ENCODE assay signal across 1 cellular context in the genomic region with DNA sequence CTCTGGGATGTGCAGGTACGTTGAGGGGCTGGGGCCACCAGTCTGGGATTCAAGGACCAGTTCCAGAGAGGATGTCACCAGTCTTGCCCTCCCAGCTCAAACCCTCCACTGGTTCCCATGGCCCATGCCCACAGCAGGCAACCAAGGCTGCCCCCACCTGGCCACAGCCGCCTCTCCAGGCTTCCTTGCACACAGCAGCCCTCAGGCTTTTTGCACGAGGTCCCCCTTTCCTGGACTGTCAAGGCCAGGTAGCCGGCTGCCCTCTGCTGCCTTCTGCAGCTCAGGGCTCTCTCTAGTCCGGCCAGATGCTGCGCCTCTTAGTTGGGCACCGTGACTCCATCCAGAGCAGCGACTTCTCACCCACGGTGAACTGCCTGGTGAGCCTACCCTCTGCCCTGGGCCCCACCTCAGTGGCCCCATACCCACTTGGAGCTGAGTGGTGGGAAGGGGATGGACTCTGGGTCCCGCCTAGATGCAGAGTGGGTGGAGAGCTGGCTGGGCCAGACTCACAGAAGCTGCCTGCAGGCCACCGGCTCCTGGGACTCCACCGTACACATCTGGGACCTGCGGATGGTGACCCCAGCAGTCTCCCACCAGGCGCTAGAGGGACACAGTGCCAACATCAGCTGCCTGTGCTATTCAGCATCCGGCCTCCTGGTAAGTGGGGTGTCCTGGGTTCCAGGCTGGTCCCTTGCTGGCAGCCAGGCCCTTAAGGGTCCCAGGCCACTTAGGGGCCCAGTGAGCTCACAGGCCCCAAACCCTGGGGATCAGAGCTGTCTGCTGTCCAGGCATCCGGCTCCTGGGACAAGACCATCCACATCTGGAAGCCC.
TF ChIP-seq lines count a peak whose summit lies in the region.

No MANE protein-coding gene starts in this region.

TF ChIP-seq in HepG2, 621 proteins besides CTCF, POLR2A, EP300 and RAD21 (continued from another document and continues in another):
- TF ChIP-seq, protein P1, sequence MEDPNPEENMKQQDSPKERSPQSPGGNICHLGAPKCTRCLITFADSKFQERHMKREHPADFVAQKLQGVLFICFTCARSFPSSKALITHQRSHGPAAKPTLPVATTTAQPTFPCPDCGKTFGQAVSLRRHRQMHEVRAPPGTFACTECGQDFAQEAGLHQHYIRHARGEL (CRISPR knock-in tag; IDR thresholded peaks at IDR 0.05), result no peak
- TF ChIP-seq ZNF572 (CRISPR knock-in tag; IDR thresholded peaks at IDR 0.05) (no peak), NR2F6 (IDR thresholded peaks at IDR 0.05) (no peak), NR2F6 (CRISPR knock-in tag; IDR thresholded peaks at IDR 0.05) (no peak), MAFK (conservative IDR thresholded peaks at IDR 0.05 in 1 of 2, IDR thresholded peaks at IDR 0.05 in 1 of 2; ENCODE audit: low read length in 2 of 2) (no peak), NRL (CRISPR knock-in tag; IDR thresholded peaks at IDR 0.05; ENCODE audit: borderline replicate concordance) (no peak), PITX1 (CRISPR knock-in tag; IDR thresholded peaks at IDR 0.05) (no peak), NR3C1 (CRISPR knock-in tag; IDR thresholded peaks at IDR 0.05) (no peak), ZBTB49 (CRISPR knock-in tag; IDR thresholded peaks at IDR 0.05; ENCODE audit: borderline replicate concordance) (no peak), ZNF260 (CRISPR knock-in tag; IDR thresholded peaks at IDR 0.05; ENCODE audit: borderline replicate concordance, low read depth) (no peak), POLR2AphosphoS5 (IDR thresholded peaks at IDR 0.05; ENCODE audit: low read depth, low read length) (no peak), TBX2 (CRISPR knock-in tag; IDR thresholded peaks at IDR 0.05; ENCODE audit: borderline replicate concordance) (no peak), ZC3H13 (CRISPR knock-in tag; IDR thresholded peaks at IDR 0.05) (no peak), MAFF (IDR thresholded peaks at IDR 0.05; ENCODE audit: low read depth, low read length) (no peak), EHMT2 (IDR thresholded peaks at IDR 0.05; ENCODE audit: borderline replicate concordance, low read depth, low read length) (no peak), PHF5A (CRISPR knock-in tag; IDR thresholded peaks at IDR 0.05; ENCODE audit: low read depth, unreplicated experiment) (no peak), YEATS4 (CRISPR knock-in tag; IDR thresholded peaks at IDR 0.05; ENCODE audit: borderline replicate concordance) (no peak), ZC3H4 (CRISPR knock-in tag; IDR thresholded peaks at IDR 0.05; ENCODE audit: borderline replicate concordance) (no peak), EEA1 (CRISPR knock-in tag; IDR thresholded peaks at IDR 0.05; ENCODE audit: borderline replicate concordance) (no peak), ZSCAN9 (CRISPR knock-in tag; IDR thresholded peaks at IDR 0.05; ENCODE audit: borderline replicate concordance) (no peak), MAFG (CRISPR knock-in tag; IDR thresholded peaks at IDR 0.05) (no peak), SAFB2 (CRISPR knock-in tag; IDR thresholded peaks at IDR 0.05; ENCODE audit: borderline replicate concordance, low read depth) (no peak), MTA1 (CRISPR knock-in tag; IDR thresholded peaks at IDR 0.05; ENCODE audit: borderline replicate concordance) (no peak), TAF1 (CRISPR knock-in tag; IDR thresholded peaks at IDR 0.05) (no peak), ZNF317 (CRISPR knock-in tag; IDR thresholded peaks at IDR 0.05) (no peak), RXRA (CRISPR knock-in tag; IDR thresholded peaks at IDR 0.05) (no peak), ZNF574 (CRISPR knock-in tag; IDR thresholded peaks at IDR 0.05) (peak; percentile 59), ZNF256 (CRISPR knock-in tag; conservative IDR thresholded peaks at IDR 0.05) (0 out of 2 replicates have a peak, but pooled peaks have one; percentile 38), MED13 (CRISPR knock-in tag; IDR thresholded peaks at IDR 0.05) (no peak), ZNF33B (CRISPR knock-in tag; IDR thresholded peaks at IDR 0.05) (no peak), MTF1 (CRISPR knock-in tag; IDR thresholded peaks at IDR 0.05) (no peak), NCOR1 (IDR thresholded peaks at IDR 0.05; ENCODE audit: borderline replicate concordance, low read length) (no peak), ZNF615 (CRISPR knock-in tag; IDR thresholded peaks at IDR 0.05; ENCODE audit: borderline replicate concordance) (no peak), ZMYM3 (CRISPR knock-in tag; IDR thresholded peaks at IDR 0.05) (no peak), CREM (IDR thresholded peaks at IDR 0.05) (no peak), CREM (CRISPR knock-in tag; IDR thresholded peaks at IDR 0.05) (no peak), U2AF1 (optimal IDR thresholded peaks at IDR 0.05; ENCODE audit: low read depth, low read length) (peak; percentile 93), ZNF891 (CRISPR knock-in tag; IDR thresholded peaks at IDR 0.05) (peak; percentile 69; the same call in 1 of the 2 replicates), HDAC1 (CRISPR knock-in tag; IDR thresholded peaks at IDR 0.05) (no peak), KDM6A (CRISPR knock-in tag; IDR thresholded peaks at IDR 0.05; ENCODE audit: low read depth) (no peak), ZFP90 (CRISPR knock-in tag; IDR thresholded peaks at IDR 0.05; ENCODE audit: borderline replicate concordance) (no peak), ZNF766 (CRISPR knock-in tag; IDR thresholded peaks at IDR 0.05; ENCODE audit: borderline replicate concordance) (no peak), REL (CRISPR knock-in tag; conservative IDR thresholded peaks at IDR 0.05) (no peak), TBP (CRISPR knock-in tag; IDR thresholded peaks at IDR 0.05) (no peak), ZNF326 (CRISPR knock-in tag; IDR thresholded peaks at IDR 0.05; ENCODE audit: borderline replicate concordance) (no peak)
- TF ChIP-seq, protein P2, sequence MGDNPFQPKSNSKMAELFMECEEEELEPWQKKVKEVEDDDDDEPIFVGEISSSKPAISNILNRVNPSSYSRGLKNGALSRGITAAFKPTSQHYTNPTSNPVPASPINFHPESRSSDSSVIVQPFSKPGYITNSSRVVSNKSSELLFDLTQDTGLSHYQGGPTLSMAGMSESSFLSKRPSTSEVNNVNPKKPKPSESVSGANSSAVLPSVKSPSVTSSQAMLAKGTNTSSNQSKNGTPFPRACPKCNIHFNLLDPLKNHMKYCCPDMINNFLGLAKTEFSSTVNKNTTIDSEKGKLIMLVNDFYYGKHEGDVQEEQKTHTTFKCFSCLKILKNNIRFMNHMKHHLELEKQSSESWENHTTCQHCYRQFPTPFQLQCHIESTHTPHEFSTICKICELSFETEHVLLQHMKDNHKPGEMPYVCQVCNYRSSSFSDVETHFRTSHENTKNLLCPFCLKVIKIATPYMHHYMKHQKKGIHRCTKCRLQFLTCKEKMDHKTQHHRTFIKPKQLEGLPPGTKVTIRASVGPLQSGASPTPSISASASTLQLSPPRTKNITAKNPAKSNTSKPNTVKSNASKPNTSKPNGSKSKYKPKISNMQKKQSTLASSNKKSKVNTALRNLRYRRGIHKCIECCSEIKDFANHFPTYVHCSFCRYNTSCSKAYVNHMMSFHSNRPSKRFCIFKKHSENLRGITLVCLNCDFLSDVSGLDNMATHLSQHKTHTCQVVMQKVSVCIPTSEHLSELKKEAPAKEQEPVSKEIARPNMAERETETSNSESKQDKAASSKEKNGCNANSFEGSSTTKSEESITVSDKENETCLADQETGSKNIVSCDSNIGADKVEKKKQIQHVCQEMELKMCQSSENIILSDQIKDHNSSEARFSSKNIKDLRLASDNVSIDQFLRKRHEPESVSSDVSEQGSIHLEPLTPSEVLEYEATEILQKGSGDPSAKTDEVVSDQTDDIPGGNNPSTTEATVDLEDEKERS (CRISPR knock-in tag; IDR thresholded peaks at IDR 0.05), result no peak
- TF ChIP-seq, protein P3, sequence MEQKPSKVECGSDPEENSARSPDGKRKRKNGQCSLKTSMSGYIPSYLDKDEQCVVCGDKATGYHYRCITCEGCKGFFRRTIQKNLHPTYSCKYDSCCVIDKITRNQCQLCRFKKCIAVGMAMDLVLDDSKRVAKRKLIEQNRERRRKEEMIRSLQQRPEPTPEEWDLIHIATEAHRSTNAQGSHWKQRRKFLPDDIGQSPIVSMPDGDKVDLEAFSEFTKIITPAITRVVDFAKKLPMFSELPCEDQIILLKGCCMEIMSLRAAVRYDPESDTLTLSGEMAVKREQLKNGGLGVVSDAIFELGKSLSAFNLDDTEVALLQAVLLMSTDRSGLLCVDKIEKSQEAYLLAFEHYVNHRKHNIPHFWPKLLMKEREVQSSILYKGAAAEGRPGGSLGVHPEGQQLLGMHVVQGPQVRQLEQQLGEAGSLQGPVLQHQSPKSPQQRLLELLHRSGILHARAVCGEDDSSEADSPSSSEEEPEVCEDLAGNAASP (CRISPR knock-in tag; IDR thresholded peaks at IDR 0.05; ENCODE audit: borderline replicate concordance), result no peak
- TF ChIP-seq, protein P4, sequence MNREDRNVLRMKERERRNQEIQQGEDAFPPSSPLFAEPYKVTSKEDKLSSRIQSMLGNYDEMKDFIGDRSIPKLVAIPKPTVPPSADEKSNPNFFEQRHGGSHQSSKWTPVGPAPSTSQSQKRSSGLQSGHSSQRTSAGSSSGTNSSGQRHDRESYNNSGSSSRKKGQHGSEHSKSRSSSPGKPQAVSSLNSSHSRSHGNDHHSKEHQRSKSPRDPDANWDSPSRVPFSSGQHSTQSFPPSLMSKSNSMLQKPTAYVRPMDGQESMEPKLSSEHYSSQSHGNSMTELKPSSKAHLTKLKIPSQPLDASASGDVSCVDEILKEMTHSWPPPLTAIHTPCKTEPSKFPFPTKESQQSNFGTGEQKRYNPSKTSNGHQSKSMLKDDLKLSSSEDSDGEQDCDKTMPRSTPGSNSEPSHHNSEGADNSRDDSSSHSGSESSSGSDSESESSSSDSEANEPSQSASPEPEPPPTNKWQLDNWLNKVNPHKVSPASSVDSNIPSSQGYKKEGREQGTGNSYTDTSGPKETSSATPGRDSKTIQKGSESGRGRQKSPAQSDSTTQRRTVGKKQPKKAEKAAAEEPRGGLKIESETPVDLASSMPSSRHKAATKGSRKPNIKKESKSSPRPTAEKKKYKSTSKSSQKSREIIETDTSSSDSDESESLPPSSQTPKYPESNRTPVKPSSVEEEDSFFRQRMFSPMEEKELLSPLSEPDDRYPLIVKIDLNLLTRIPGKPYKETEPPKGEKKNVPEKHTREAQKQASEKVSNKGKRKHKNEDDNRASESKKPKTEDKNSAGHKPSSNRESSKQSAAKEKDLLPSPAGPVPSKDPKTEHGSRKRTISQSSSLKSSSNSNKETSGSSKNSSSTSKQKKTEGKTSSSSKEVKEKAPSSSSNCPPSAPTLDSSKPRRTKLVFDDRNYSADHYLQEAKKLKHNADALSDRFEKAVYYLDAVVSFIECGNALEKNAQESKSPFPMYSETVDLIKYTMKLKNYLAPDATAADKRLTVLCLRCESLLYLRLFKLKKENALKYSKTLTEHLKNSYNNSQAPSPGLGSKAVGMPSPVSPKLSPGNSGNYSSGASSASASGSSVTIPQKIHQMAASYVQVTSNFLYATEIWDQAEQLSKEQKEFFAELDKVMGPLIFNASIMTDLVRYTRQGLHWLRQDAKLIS (CRISPR knock-in tag; IDR thresholded peaks at IDR 0.05), result no peak
- TF ChIP-seq, protein P5, sequence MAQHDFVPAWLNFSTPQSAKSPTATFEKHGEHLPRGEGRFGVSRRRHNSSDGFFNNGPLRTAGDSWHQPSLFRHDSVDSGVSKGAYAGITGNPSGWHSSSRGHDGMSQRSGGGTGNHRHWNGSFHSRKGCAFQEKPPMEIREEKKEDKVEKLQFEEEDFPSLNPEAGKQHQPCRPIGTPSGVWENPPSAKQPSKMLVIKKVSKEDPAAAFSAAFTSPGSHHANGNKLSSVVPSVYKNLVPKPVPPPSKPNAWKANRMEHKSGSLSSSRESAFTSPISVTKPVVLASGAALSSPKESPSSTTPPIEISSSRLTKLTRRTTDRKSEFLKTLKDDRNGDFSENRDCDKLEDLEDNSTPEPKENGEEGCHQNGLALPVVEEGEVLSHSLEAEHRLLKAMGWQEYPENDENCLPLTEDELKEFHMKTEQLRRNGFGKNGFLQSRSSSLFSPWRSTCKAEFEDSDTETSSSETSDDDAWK (CRISPR knock-in tag; IDR thresholded peaks at IDR 0.05), result no peak
- TF ChIP-seq, protein P6, sequence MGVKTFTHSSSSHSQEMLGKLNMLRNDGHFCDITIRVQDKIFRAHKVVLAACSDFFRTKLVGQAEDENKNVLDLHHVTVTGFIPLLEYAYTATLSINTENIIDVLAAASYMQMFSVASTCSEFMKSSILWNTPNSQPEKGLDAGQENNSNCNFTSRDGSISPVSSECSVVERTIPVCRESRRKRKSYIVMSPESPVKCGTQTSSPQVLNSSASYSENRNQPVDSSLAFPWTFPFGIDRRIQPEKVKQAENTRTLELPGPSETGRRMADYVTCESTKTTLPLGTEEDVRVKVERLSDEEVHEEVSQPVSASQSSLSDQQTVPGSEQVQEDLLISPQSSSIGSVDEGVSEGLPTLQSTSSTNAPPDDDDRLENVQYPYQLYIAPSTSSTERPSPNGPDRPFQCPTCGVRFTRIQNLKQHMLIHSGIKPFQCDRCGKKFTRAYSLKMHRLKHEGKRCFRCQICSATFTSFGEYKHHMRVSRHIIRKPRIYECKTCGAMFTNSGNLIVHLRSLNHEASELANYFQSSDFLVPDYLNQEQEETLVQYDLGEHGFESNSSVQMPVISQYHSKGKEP (CRISPR knock-in tag; IDR thresholded peaks at IDR 0.05), result no peak
